ENCODE assay signal across 1 cellular context in the genomic region with DNA sequence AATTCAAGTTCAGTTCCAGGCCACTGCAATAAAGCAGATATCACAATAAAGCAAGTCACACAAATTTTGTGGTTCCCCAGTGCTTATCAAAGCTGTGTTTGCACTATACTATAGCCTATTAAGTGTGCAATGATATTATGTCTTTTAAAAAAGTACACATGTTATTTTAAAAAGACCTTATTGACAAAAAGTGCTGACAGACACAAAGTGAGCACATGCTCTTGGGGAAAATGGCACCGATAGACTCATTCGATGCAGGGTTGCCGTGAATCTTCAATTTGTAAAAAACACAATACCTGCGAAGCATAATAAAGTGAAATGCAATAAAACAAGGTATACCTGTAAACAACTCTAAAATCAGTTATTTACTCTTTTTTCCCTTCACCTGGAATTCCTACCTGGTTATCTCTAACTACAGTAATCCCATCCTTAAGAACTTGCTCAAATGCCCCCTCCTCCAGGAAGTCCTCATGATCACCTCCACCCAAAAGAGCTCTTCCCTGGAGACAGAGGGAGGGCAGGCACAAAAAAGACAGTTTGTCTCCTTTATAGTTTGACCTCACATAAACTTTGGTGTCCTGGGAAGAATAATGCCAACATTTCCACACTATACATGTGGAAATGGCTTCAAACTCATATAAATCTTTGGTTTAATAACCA.
TF ChIP-seq lines count a peak whose summit lies in the region.

No MANE protein-coding gene starts in this region.

TF ChIP-seq in GM23338, 12 proteins besides CTCF, POLR2A, EP300 and RAD21:
- TF ChIP-seq JUNB (IDR thresholded peaks at IDR 0.05; ENCODE audit: unreplicated experiment), result no peak
- TF ChIP-seq, protein P1, sequence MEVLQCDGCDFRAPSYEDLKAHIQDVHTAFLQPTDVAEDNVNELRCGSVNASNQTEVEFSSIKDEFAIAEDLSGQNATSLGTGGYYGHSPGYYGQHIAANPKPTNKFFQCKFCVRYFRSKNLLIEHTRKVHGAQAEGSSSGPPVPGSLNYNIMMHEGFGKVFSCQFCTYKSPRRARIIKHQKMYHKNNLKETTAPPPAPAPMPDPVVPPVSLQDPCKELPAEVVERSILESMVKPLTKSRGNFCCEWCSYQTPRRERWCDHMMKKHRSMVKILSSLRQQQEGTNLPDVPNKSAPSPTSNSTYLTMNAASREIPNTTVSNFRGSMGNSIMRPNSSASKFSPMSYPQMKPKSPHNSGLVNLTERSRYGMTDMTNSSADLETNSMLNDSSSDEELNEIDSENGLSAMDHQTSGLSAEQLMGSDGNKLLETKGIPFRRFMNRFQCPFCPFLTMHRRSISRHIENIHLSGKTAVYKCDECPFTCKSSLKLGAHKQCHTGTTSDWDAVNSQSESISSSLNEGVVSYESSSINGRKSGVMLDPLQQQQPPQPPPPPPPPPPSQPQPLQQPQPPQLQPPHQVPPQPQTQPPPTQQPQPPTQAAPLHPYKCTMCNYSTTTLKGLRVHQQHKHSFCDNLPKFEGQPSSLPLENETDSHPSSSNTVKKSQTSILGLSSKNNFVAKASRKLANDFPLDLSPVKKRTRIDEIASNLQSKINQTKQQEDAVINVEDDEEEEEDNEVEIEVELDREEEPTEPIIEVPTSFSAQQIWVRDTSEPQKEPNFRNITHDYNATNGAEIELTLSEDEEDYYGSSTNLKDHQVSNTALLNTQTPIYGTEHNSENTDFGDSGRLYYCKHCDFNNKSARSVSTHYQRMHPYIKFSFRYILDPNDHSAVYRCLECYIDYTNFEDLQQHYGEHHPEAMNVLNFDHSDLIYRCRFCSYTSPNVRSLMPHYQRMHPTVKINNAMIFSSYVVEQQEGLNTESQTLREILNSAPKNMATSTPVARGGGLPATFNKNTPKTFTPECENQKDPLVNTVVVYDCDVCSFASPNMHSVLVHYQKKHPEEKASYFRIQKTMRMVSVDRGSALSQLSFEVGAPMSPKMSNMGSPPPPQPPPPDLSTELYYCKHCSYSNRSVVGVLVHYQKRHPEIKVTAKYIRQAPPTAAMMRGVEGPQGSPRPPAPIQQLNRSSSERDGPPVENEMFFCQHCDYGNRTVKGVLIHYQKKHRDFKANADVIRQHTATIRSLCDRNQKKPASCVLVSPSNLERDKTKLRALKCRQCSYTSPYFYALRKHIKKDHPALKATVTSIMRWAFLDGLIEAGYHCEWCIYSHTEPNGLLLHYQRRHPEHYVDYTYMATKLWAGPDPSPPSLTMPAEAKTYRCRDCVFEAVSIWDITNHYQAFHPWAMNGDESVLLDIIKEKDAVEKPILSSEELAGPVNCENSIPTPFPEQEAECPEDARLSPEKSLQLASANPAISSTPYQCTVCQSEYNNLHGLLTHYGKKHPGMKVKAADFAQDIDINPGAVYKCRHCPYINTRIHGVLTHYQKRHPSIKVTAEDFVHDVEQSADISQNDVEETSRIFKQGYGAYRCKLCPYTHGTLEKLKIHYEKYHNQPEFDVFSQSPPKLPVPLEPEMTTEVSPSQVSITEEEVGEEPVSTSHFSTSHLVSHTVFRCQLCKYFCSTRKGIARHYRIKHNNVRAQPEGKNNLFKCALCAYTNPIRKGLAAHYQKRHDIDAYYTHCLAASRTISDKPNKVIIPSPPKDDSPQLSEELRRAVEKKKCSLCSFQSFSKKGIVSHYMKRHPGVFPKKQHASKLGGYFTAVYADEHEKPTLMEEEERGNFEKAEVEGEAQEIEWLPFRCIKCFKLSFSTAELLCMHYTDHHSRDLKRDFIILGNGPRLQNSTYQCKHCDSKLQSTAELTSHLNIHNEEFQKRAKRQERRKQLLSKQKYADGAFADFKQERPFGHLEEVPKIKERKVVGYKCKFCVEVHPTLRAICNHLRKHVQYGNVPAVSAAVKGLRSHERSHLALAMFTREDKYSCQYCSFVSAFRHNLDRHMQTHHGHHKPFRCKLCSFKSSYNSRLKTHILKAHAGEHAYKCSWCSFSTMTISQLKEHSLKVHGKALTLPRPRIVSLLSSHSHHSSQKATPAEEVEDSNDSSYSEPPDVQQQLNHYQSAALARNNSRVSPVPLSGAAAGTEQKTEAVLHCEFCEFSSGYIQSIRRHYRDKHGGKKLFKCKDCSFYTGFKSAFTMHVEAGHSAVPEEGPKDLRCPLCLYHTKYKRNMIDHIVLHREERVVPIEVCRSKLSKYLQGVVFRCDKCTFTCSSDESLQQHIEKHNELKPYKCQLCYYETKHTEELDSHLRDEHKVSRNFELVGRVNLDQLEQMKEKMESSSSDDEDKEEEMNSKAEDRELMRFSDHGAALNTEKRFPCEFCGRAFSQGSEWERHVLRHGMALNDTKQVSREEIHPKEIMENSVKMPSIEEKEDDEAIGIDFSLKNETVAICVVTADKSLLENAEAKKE (CRISPR knock-in tag; IDR thresholded peaks at IDR 0.05), result no peak
- TF ChIP-seq ZNF331 (CRISPR knock-in tag; IDR thresholded peaks at IDR 0.05; ENCODE audit: low read depth), result no peak
- no peak for TF ChIP-seq NANOG (IDR thresholded peaks at IDR 0.05; ENCODE audit: borderline replicate concordance)
- TF ChIP-seq, protein P2, sequence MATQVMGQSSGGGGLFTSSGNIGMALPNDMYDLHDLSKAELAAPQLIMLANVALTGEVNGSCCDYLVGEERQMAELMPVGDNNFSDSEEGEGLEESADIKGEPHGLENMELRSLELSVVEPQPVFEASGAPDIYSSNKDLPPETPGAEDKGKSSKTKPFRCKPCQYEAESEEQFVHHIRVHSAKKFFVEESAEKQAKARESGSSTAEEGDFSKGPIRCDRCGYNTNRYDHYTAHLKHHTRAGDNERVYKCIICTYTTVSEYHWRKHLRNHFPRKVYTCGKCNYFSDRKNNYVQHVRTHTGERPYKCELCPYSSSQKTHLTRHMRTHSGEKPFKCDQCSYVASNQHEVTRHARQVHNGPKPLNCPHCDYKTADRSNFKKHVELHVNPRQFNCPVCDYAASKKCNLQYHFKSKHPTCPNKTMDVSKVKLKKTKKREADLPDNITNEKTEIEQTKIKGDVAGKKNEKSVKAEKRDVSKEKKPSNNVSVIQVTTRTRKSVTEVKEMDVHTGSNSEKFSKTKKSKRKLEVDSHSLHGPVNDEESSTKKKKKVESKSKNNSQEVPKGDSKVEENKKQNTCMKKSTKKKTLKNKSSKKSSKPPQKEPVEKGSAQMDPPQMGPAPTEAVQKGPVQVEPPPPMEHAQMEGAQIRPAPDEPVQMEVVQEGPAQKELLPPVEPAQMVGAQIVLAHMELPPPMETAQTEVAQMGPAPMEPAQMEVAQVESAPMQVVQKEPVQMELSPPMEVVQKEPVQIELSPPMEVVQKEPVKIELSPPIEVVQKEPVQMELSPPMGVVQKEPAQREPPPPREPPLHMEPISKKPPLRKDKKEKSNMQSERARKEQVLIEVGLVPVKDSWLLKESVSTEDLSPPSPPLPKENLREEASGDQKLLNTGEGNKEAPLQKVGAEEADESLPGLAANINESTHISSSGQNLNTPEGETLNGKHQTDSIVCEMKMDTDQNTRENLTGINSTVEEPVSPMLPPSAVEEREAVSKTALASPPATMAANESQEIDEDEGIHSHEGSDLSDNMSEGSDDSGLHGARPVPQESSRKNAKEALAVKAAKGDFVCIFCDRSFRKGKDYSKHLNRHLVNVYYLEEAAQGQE (IDR thresholded peaks at IDR 0.05; ENCODE audit: unreplicated experiment), result no peak
- TF ChIP-seq, protein P3, sequence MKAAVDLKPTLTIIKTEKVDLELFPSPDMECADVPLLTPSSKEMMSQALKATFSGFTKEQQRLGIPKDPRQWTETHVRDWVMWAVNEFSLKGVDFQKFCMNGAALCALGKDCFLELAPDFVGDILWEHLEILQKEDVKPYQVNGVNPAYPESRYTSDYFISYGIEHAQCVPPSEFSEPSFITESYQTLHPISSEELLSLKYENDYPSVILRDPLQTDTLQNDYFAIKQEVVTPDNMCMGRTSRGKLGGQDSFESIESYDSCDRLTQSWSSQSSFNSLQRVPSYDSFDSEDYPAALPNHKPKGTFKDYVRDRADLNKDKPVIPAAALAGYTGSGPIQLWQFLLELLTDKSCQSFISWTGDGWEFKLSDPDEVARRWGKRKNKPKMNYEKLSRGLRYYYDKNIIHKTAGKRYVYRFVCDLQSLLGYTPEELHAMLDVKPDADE (IDR thresholded peaks at IDR 0.05), result no peak
- no peak for TF ChIP-seq EZH2phosphoT487 (IDR thresholded peaks at IDR 0.05; ENCODE audit: unreplicated experiment)
- TF ChIP-seq POLR2AphosphoS5 (IDR thresholded peaks at IDR 0.05; ENCODE audit: low read depth), result no peak
- no peak for TF ChIP-seq STAT1 (IDR thresholded peaks at IDR 0.05; ENCODE audit: unreplicated experiment)
- no peak for TF ChIP-seq ZNF114 (CRISPR knock-in tag; IDR thresholded peaks at IDR 0.05)
- TF ChIP-seq CREB1 (CRISPR knock-in tag; IDR thresholded peaks at IDR 0.05; ENCODE audit: low read depth), result no peak
- TF ChIP-seq EZH2 (IDR thresholded peaks at IDR 0.05; ENCODE audit: low read depth, unreplicated experiment), result no peak
